Comparison of ENCODE assay signal across 23 cellular contexts in genomic region chr5:133230823-133231578, GRCh38.
DNase-seq lines count a peak whose midpoint lies in the region; ATAC-seq and TF ChIP-seq lines count a peak whose summit lies in the region.
"Had no signal": no experiment of that assay in that cellular context is flagged by ENCODE, and none has a peak within 500 bp of the region (broad histone marks: within the 10 kb centered on the region; RNA-seq: fewer than 3 reads in every experiment).

No MANE protein-coding gene starts in this region.

- no peak for TF ChIP-seq CTCF in breast epithelium (IDR thresholded peaks at IDR 0.05)
- TF ChIP-seq CTCF in gastroesophageal sphincter (IDR thresholded peaks at IDR 0.05), result no peak

- no peak for TF ChIP-seq EP300 in gastroesophageal sphincter (IDR thresholded peaks at IDR 0.05)

- ATAC-seq in left colon, result peak; percentile 32
- no peak for ATAC-seq in gastroesophageal sphincter
- ATAC-seq in HG02763 (IDR thresholded peaks at IDR 0.05; ENCODE audit: unreplicated experiment), result no peak
- ATAC-seq: activated CD8-positive, alpha-beta memory T cell treated with anti-CD3 and anti-CD28 coated beads, Interleukin-2, amount 10 ng/mL, durations not matched to agents 7 days and 5 days; GM23338; naive thymus-derived CD8-positive, alpha-beta T cell had no signal

- H3K4me3 ChIP-seq in breast epithelium, result no peak overlapping the region
- no peak overlapping the region for H3K4me3 ChIP-seq in gastroesophageal sphincter
- H3K4me3 ChIP-seq: colonic mucosa, GM23338, MG63 had no signal

- WGBS in gastroesophageal sphincter (ENCODE audit: low coverage in 1 of 2), 2 donors, result 64% methylated on average over 9 of the region's 9 CpGs; no CpG with 5 or more reads in 1 of the 2 donors

- H3K9me3 ChIP-seq in breast epithelium (no peaks in the 10 kb centered on the region), gastroesophageal sphincter (no peaks in the 10 kb centered on the region)
- H3K9me3 ChIP-seq: colonic mucosa, MG63 had no signal

- peak overlapping the region; percentile 20 to 26 for H3K27ac ChIP-seq in breast epithelium
- no peak overlapping the region for H3K27ac ChIP-seq in gastroesophageal sphincter
- H3K27ac ChIP-seq: colonic mucosa had no signal

- intact Hi-C loops in breast epithelium (cut with DNase I; ENCODE audit: low total_unique reads) (no loop called here), left colon (cut with DNase I, micrococcal nuclease) (no loop called here)

- DNase-seq in NCI-H1092 treated with DMSO at 0.1 percent for 48 hours (lab: John Stamatoyannopoulos, UW) (peak; percentile 26), NCI-H1092 (lab: John Stamatoyannopoulos, UW) (no peak), breast epithelium (ENCODE audit: low spot score in 2 of 2) (peak in 1 of 2 donors; percentile 40), left colon (no peak), NCI-H2171 (lab: John Stamatoyannopoulos, UW) (no peak), SHP77 (lab: John Stamatoyannopoulos, UW) (no peak)
- DNase-seq: 8988T; activated CD4-positive, CD25-positive, alpha-beta regulatory T cell; activated CD8-positive, alpha-beta memory T cell treated with anti-CD3 and anti-CD28 coated beads, Interleukin-2, amount 10 ng/mL, durations not matched to agents 7 days and 5 days; activated gamma-delta T cell; activated naive CD8-positive, alpha-beta T cell treated with anti-CD3 and anti-CD28 coated beads for 36 hours; activated T-cell treated with anti-CD3 and anti-CD28 coated beads, Interleukin-2, amount 50 U/mL, for 4 hours; aorta; colonic mucosa; islet precursor cell; KBM-7; naive thymus-derived CD8-positive, alpha-beta T cell; NCI-H1417; NCI-H2081 treated with DMSO at 0.1 percent for 48 hours had no signal

- H3K36me3 ChIP-seq in breast epithelium (no peaks in the 10 kb centered on the region), gastroesophageal sphincter (no peaks in the 10 kb centered on the region)
- H3K36me3 ChIP-seq: colonic mucosa, MG63 had no signal

- H3K27me3 ChIP-seq in breast epithelium (no peaks in the 10 kb centered on the region), gastroesophageal sphincter (no peaks in the 10 kb centered on the region)
- H3K27me3 ChIP-seq: colonic mucosa, MG63 had no signal

- H3K4me1 ChIP-seq in breast epithelium (peaks cover 0 to 4% of the 10 kb centered on the region in 2 donors), gastroesophageal sphincter (no peaks in the 10 kb centered on the region)

- TF ChIP-seq POLR2A in breast epithelium (IDR thresholded peaks at IDR 0.05) (no peak), gastroesophageal sphincter (IDR thresholded peaks at IDR 0.05) (no peak)

Comparison
In these comparisons a context has a peak if more than half of its experiments do, and no peak if none do; other contexts are left out.
1. H3K27ac ChIP-seq: peak in breast epithelium (2 of 2); none in gastroesophageal sphincter (0 of 4).